ENCODE assay signal across 5 cellular contexts in the genomic region with DNA sequence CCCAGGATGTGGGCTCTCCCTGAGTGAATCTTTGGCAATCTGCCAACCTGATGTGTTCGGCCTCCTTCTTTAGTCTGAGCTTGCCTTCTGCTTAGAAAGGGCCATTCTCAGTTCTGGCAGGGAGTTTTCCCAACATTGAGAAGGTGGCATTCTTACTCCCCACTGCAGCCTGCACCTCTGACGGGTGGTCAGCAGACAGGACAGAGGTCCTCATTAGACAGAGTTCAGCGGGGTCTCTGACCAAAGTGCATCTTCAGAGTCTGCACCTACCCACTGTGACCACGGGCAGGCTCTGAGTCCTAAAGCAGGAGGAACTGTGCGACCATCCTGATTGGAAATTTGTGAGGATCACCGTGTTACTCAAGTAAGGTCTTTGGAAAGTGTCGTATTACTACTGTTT. TPM values are rescaled to one million over a fixed set of nuclear protein-coding genes. Genes with fewer than 3 reads are reported as not detected.
DNase-seq lines count a peak whose midpoint lies in the region; ATAC-seq, FAIRE-seq and TF ChIP-seq lines count a peak whose summit lies in the region.
"Not testable (repeated sequence)": the region's sequence is repeated elsewhere in the genome, so short reads cannot be mapped to it uniquely, and the experiment has no call there.

No MANE protein-coding gene starts in this region.

- H3K36me3 ChIP-seq in CD4-positive, alpha-beta memory T cell (ENCODE audit: insufficient read depth, low read length); K562 (ENCODE audit: control insufficient read depth, insufficient read depth, low read length); endodermal cell (ENCODE audit: control insufficient read depth, insufficient read depth, low read length): not testable (repeated sequence)

- not testable (repeated sequence) for TF ChIP-seq EP300 in K562 (IDR thresholded peaks at IDR 0.05; ENCODE audit: low read length)

- POLR2A ChIA-PET in CD4-positive, alpha-beta memory T cell (lab: Charles Lee; ENCODE audit: partially characterized antibody); K562 (lab: Yijun Ruan, JAX): not testable (repeated sequence)

- not testable (repeated sequence) for ATAC-seq in K562

- not testable (repeated sequence) for H2AFZ ChIP-seq in K562 (ENCODE audit: low read depth, low read length)

- not testable (repeated sequence) for BruUV-seq in K562 (replicated peaks; lab: Mats Ljungman, UMichigan)

- H3K27me3 ChIP-seq in CD4-positive, alpha-beta memory T cell (ENCODE audit: insufficient read depth, low read length); K562 (ENCODE audit: control insufficient read depth in 2 of 2, insufficient read depth in 2 of 2, low read length in 2 of 2); endodermal cell (ENCODE audit: control insufficient read depth, insufficient read depth, low read length, poor library complexity, severe bottlenecking): not testable (repeated sequence)

- H3K4me1 ChIP-seq in CD4-positive, alpha-beta memory T cell (ENCODE audit: insufficient read depth, low read length); K562 (replicated peaks in 1 of 2; ENCODE audit: control insufficient read depth in 2 of 2, insufficient read depth in 2 of 2, low read length in 2 of 2); endodermal cell (ENCODE audit: control insufficient read depth, insufficient read depth, low read length): not testable (repeated sequence)

- H3K79me2 ChIP-seq in K562 (ENCODE audit: control insufficient read depth, insufficient read depth, low read length), result not testable (repeated sequence)

- not testable (repeated sequence) for H4K20me1 ChIP-seq in K562 (replicated peaks; ENCODE audit: control insufficient read depth, insufficient read depth, low read length)

- H3K4me1 Mint-ChIP-seq in CD4-positive, alpha-beta memory T cell; activated CD4-positive, alpha-beta T cell treated with anti-CD3 and anti-CD28 coated beads, Interleukin-2, amount 10 ng/mL, durations not matched to agents 24 days and 14 days; endodermal cell: not testable (repeated sequence)

- not testable (repeated sequence) for H3K27ac Mint-ChIP-seq in CD4-positive, alpha-beta memory T cell; activated CD4-positive, alpha-beta T cell treated with anti-CD3 and anti-CD28 coated beads, Interleukin-2, amount 10 ng/mL, durations not matched to agents 24 days and 14 days; endodermal cell

- in situ Hi-C loops in K562 (cut with MboI), result loop anchor here (10.0 to 25.0 kb wide), 3 partner anchors 48 to 1316 kb away; partner anchors contain the start of genes PPIL2 and ZNF74

- not testable (repeated sequence) for H3K4me2 ChIP-seq in K562 (ENCODE audit: insufficient read depth, low read length)

- CTCF ChIA-PET in CD4-positive, alpha-beta memory T cell (lab: Charles Lee; ENCODE audit: partially characterized antibody); K562 (lab: Yijun Ruan, JAX; ENCODE audit: low intra/inter-chr PET ratio): not testable (repeated sequence)

- peak in 4 of 5 donors; percentile 19 to 28 (median 26) for DNase-seq in CD4-positive, alpha-beta memory T cell
- DNase-seq in activated CD4-positive, alpha-beta T cell treated with anti-CD3 and anti-CD28 coated beads, Interleukin-2, amount 10 ng/mL, durations not matched to agents 24 days and 14 days, result peak; percentile 52
- not testable (repeated sequence) for DNase-seq in K562 (ENCODE audit: extremely low read depth in 1 of 4, low spot score in 3 of 4)
- peak; percentile 1 for DNase-seq in endodermal cell
- peak; percentile 11 for DNase-seq in mesenteric fat pad (ENCODE audit: low spot score)

- H3K4me3 Mint-ChIP-seq in CD4-positive, alpha-beta memory T cell; activated CD4-positive, alpha-beta T cell treated with anti-CD3 and anti-CD28 coated beads, Interleukin-2, amount 10 ng/mL, durations not matched to agents 24 days and 14 days; endodermal cell: not testable (repeated sequence)

- H3K27me3 Mint-ChIP-seq in CD4-positive, alpha-beta memory T cell; activated CD4-positive, alpha-beta T cell treated with anti-CD3 and anti-CD28 coated beads, Interleukin-2, amount 10 ng/mL, durations not matched to agents 24 days and 14 days; endodermal cell (ENCODE audit: insufficient read depth): not testable (repeated sequence)

- H3K9me1 ChIP-seq in K562 (ENCODE audit: control insufficient read depth, insufficient read depth, low read length), result not testable (repeated sequence)

- H3K9ac ChIP-seq in K562 (ENCODE audit: insufficient read depth in 1 of 2, low read depth in 2 of 2, low read length in 2 of 2); endodermal cell (ENCODE audit: extremely low read depth, low read length, poor library complexity, severe bottlenecking): not testable (repeated sequence)

- WGBS in K562 (ENCODE audit: insufficient coverage, low coverage, missing lambda C conversion rate), result 5% methylated on average over 3 of the region's 7 CpGs
- WGBS in endodermal cell (ENCODE audit: insufficient coverage in 1 of 2, insufficient read length in 1 of 2), 2 experiments, result 97% methylated on average over 2 of the region's 7 CpGs; no CpG with 5 or more reads in 1 of the 2 experiments

- intact Hi-C loops in CD4-positive, alpha-beta memory T cell (cut with micrococcal nuclease); activated CD4-positive, alpha-beta T cell treated with anti-CD3 and anti-CD28 coated beads, Interleukin-2, amount 10 ng/mL, durations not matched to agents 24 days and 14 days (cut with micrococcal nuclease); K562 (cut with micrococcal nuclease): not testable (repeated sequence)

- not testable (repeated sequence) for H3K27ac ChIP-seq in CD4-positive, alpha-beta memory T cell (ENCODE audit: low read depth, low read length); K562 (ENCODE audit: extremely low read depth, low read depth, low read length); endodermal cell (ENCODE audit: low read depth, low read length)

- H3K36me3 Mint-ChIP-seq in CD4-positive, alpha-beta memory T cell; activated CD4-positive, alpha-beta T cell treated with anti-CD3 and anti-CD28 coated beads, Interleukin-2, amount 10 ng/mL, durations not matched to agents 24 days and 14 days (ENCODE audit: low read depth); endodermal cell (ENCODE audit: low read depth): not testable (repeated sequence)

- not testable (repeated sequence) for TF ChIP-seq POLR2A in K562 (conservative IDR thresholded peaks at IDR 0.05)

- FAIRE-seq in K562 (lab: Jason Lieb, UNC), result not testable (repeated sequence)

- H3K9me3 ChIP-seq in CD4-positive, alpha-beta memory T cell (ENCODE audit: control insufficient read depth in 1 of 2, low read length in 2 of 2); K562 (replicated peaks; ENCODE audit: control insufficient read depth, insufficient read depth, low read depth, low read length); endodermal cell (ENCODE audit: control insufficient read depth, low read length): not testable (repeated sequence)

- H3K4me3 ChIP-seq in CD4-positive, alpha-beta memory T cell (ENCODE audit: low read length in 2 of 2); K562; endodermal cell (ENCODE audit: low read length): not testable (repeated sequence)

- not testable (repeated sequence) for H3K9me3 Mint-ChIP-seq in CD4-positive, alpha-beta memory T cell; activated CD4-positive, alpha-beta T cell treated with anti-CD3 and anti-CD28 coated beads, Interleukin-2, amount 10 ng/mL, durations not matched to agents 24 days and 14 days; endodermal cell

- TF ChIP-seq RAD21 in K562 (CRISPR knock-in tag; conservative IDR thresholded peaks at IDR 0.05 in 1 of 2, IDR thresholded peaks at IDR 0.05 in 1 of 2), result not testable (repeated sequence)

- TF ChIP-seq CTCF in K562 (IDR thresholded peaks at IDR 0.05 in 2 of 3, conservative IDR thresholded peaks at IDR 0.05 in 1 of 3; ENCODE audit: insufficient read depth in 2 of 3, low read depth in 1 of 3, low read length in 3 of 3); endodermal cell (conservative IDR thresholded peaks at IDR 0.05): not testable (repeated sequence)

RNA-seq across cellular contexts. Expression of gene DGCR6L, which starts 26.7 kb away (rescaled TPM):
- 10 to 100 TPM; 39.9 to 44.6 TPM for total RNA-seq in CD4-positive, alpha-beta memory T cell
- 100 to 1,000 TPM; 120 to 145 TPM for polyA plus RNA-seq in CD4-positive, alpha-beta memory T cell
- total RNA-seq in activated CD4-positive, alpha-beta T cell treated with anti-CD3 and anti-CD28 coated beads, Interleukin-2, amount 10 ng/mL, durations not matched to agents 24 days and 14 days, result 37.2 TPM in 2 replicates
- total RNA-seq in K562 (2011; cell fraction: chromatin; rRNA removed; ENCODE audit: low replicate concordance), result 5.8 and 25.8 TPM in 2 replicates
- 37.9 and 39.6 TPM in 2 replicates for total RNA-seq in K562 (2011; cell fraction: nucleolus; rRNA removed)
- 19.9 and 28.5 TPM in 2 replicates for total RNA-seq in K562 (2011; cell fraction: nucleoplasm; rRNA removed)
- total RNA-seq in K562 (2014; rRNA removed), result 151 and 163 TPM in 2 replicates
- total RNA-seq in K562 (2014; rRNA removed; fragmentation: Illumina TruSeq; extraction: Trizol), result 14.1 and 20.0 TPM in 2 replicates
- total RNA-seq in K562 (2015; rRNA removed; fragmentation: Illumina TruSeq; extraction: Trizol), result 78.1 and 78.6 TPM in 2 replicates
- total RNA-seq in K562 (2021), result 95.3 and 101 TPM in 2 replicates
- polyA plus RNA-seq in K562 (2011; rRNA removed), result 51.0 and 88.0 TPM in 2 replicates
- polyA plus RNA-seq in K562 (2011; cell fraction: cytosol; rRNA removed), result 116 and 204 TPM in 2 replicates
- 72.9 and 95.1 TPM in 2 replicates for polyA plus RNA-seq in K562 (2011; cell fraction: nucleus; rRNA removed)
- polyA plus RNA-seq in K562 (2012), result 80.6 and 161 TPM in 2 replicates
- polyA plus RNA-seq in K562 (2014; fragmentation: Illumina TruSeq; extraction: Trizol), result 40.4 and 66.5 TPM in 2 replicates
- polyA plus RNA-seq in K562 (2014; fragmentation: Nextera tagmentation; extraction: Ambion mirVana), result 1 to 10 TPM; 3.6 to 8.1 TPM
- polyA plus RNA-seq in K562 (2014; rRNA removed), result 113 and 117 TPM in 2 replicates
- 14.8 and 17.4 TPM in 2 replicates for polyA minus RNA-seq in K562 (2011; rRNA and poly(A)+ RNA removed)
- 35.4 and 39.9 TPM in 2 replicates for polyA minus RNA-seq in K562 (2011; cell fraction: cytosol; rRNA and poly(A)+ RNA removed)
- polyA minus RNA-seq in K562 (2011; cell fraction: nucleus; rRNA and poly(A)+ RNA removed), result 29.2 and 43.1 TPM in 2 replicates
- 10 to 100 TPM; 51.3 to 53.7 TPM for total RNA-seq in endodermal cell
- 47.1 TPM for polyA plus RNA-seq in endodermal cell (2013, experiment 1 of 2)
- 44.6 TPM for polyA plus RNA-seq in endodermal cell (2013, experiment 2 of 2)
- 25.7 TPM for total RNA-seq in mesenteric fat pad

RNA-seq across cellular contexts. Expression of gene ZNF74, which starts 47.4 kb away (rescaled TPM):
- 10 to 100 TPM; 16.5 to 17.4 TPM for total RNA-seq in CD4-positive, alpha-beta memory T cell
- polyA plus RNA-seq in CD4-positive, alpha-beta memory T cell, result 10 to 100 TPM in 1 of 2 donors, 1 to 10 TPM in 1; 3.0 to 10.1 TPM
- total RNA-seq in activated CD4-positive, alpha-beta T cell treated with anti-CD3 and anti-CD28 coated beads, Interleukin-2, amount 10 ng/mL, durations not matched to agents 24 days and 14 days, result 15.6 and 17.0 TPM in 2 replicates
- 36.8 and 68.2 TPM in 2 replicates for total RNA-seq in K562 (2011; cell fraction: chromatin; rRNA removed; ENCODE audit: low replicate concordance)
- total RNA-seq in K562 (2011; cell fraction: nucleolus; rRNA removed), result 55.4 and 63.2 TPM in 2 replicates
- 50.2 and 53.7 TPM in 2 replicates for total RNA-seq in K562 (2011; cell fraction: nucleoplasm; rRNA removed)
- total RNA-seq in K562 (2014; rRNA removed), result 49.2 and 56.7 TPM in 2 replicates
- total RNA-seq in K562 (2014; rRNA removed; fragmentation: Illumina TruSeq; extraction: Trizol), result 17.4 and 20.5 TPM in 2 replicates
- 31.5 and 32.5 TPM in 2 replicates for total RNA-seq in K562 (2015; rRNA removed; fragmentation: Illumina TruSeq; extraction: Trizol)
- total RNA-seq in K562 (2021), result 53.5 and 55.7 TPM in 2 replicates
- 33.8 and 49.7 TPM in 2 replicates for polyA plus RNA-seq in K562 (2011; rRNA removed)
- 56.9 and 67.4 TPM in 2 replicates for polyA plus RNA-seq in K562 (2011; cell fraction: cytosol; rRNA removed)
- polyA plus RNA-seq in K562 (2011; cell fraction: nucleus; rRNA removed), result 42.8 and 56.1 TPM in 2 replicates
- 31.5 and 39.9 TPM in 2 replicates for polyA plus RNA-seq in K562 (2012)
- polyA plus RNA-seq in K562 (2014; fragmentation: Illumina TruSeq; extraction: Trizol), result 22.8 and 24.5 TPM in 2 replicates
- 1 to 10 TPM; 2.4 to 3.7 TPM for polyA plus RNA-seq in K562 (2014; fragmentation: Nextera tagmentation; extraction: Ambion mirVana)
- polyA plus RNA-seq in K562 (2014; rRNA removed), result 37.1 and 62.8 TPM in 2 replicates
- polyA minus RNA-seq in K562 (2011; rRNA and poly(A)+ RNA removed), result 32.6 and 33.0 TPM in 2 replicates
- 39.3 and 58.2 TPM in 2 replicates for polyA minus RNA-seq in K562 (2011; cell fraction: cytosol; rRNA and poly(A)+ RNA removed)
- 23.6 and 28.3 TPM in 2 replicates for polyA minus RNA-seq in K562 (2011; cell fraction: nucleus; rRNA and poly(A)+ RNA removed)
- 10 to 100 TPM; 36.9 to 41.7 TPM for total RNA-seq in endodermal cell
- polyA plus RNA-seq in endodermal cell (2013, experiment 1 of 2), result 31.7 TPM
- polyA plus RNA-seq in endodermal cell (2013, experiment 2 of 2), result 28.7 TPM
- total RNA-seq in mesenteric fat pad, result 5.2 TPM
